In the genomic region with DNA sequence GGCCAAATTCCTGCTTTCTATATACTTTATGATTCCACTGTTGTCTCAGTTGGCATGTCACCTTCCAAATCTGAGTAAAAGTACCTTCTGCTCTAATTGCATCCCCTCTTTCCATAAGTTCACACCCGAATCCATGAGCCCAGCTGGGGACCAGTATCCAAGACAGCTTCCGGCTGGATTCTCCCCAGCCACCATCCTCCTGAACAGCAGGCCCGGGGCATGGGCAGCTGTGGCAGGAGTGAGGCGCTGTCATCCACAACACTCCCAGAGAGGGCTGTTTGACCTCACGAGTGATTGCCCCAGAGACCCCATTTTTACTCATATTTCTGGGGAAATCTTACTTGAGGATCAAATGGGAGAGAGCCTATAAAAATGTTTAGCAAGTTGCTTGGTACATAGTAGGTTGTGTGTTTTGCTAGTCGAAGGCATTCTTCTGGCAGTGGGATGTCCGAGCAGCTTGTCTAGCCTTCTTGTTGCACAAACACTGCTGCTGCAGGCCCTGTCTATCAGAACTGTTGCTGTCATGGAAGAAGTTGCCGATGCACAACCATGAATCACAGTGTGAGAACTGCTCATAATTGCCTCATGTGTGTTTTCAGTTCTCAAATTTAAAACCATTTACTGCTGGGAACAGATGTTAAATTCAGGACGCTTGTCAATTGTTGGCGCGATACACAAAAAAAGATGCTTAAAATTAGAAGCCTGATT, we compare ENCODE assay signal across 27 cellular contexts.
DNase-seq lines count a peak whose midpoint lies in the region; ATAC-seq and TF ChIP-seq lines count a peak whose summit lies in the region.
"Had no signal": no experiment of that assay in that cellular context is flagged by ENCODE, and none has a peak within 500 bp of the region (broad histone marks: within the 10 kb centered on the region; RNA-seq: fewer than 3 reads in every experiment).

No MANE protein-coding gene starts in this region.

- H3K9me3 ChIP-seq in mucosa of descending colon = no peaks in the 10 kb centered on the region

- no peaks in the 10 kb centered on the region for H3K4me1 Mint-ChIP-seq in stimulated activated memory B cell treated with anti-CD40 and anti-IgM and Interleukin-4, amounts not matched to agents 10 μg/mL and 1 μg/mL and 100 μg/mL, for 72 hours

- TF ChIP-seq CTCF in epithelial cell of esophagus (IDR thresholded peaks at IDR 0.05; ENCODE audit: insufficient read depth, low read depth, low read length, missing control alignments) = no peak
- no peak for TF ChIP-seq CTCF in mucosa of descending colon (IDR thresholded peaks at IDR 0.05)

- peaks cover 14% of the 10 kb centered on the region for H3K36me3 Mint-ChIP-seq in stimulated activated memory B cell treated with anti-CD40 and anti-IgM and Interleukin-4, amounts not matched to agents 10 μg/mL and 1 μg/mL and 100 μg/mL, for 72 hours
- H3K36me3 Mint-ChIP-seq: brain; CD8-positive, alpha-beta T cell had no signal

- H3K4me1 ChIP-seq in mucosa of descending colon (ENCODE audit: low read depth) = no peaks in the 10 kb centered on the region

- peak; percentile 62 for ATAC-seq in stimulated activated memory B cell treated with anti-CD40 and anti-IgM and Interleukin-4, amounts not matched to agents 10 μg/mL and 1 μg/mL and 100 μg/mL, for 72 hours
- no peak for ATAC-seq in mucosa of descending colon
- ATAC-seq: activated CD4-positive, CD25-positive, alpha-beta regulatory T cell treated with anti-CD3 and anti-CD28 coated beads, Interleukin-2, amount 50 U/mL, for 24 hours; activated CD8-positive, alpha-beta T cell treated with anti-CD3 and anti-CD28 coated beads for 36 hours; CD8-positive, alpha-beta T cell; left cardiac atrium; right cardiac atrium; T-helper 17 cell had no signal

- H3K4me3 Mint-ChIP-seq in stimulated activated memory B cell treated with anti-CD40 and anti-IgM and Interleukin-4, amounts not matched to agents 10 μg/mL and 1 μg/mL and 100 μg/mL, for 72 hours = no peak overlapping the region
- H3K4me3 Mint-ChIP-seq: activated CD8-positive, alpha-beta T cell treated with anti-CD3 and anti-CD28 coated beads for 36 hours; brain; CD8-positive, alpha-beta T cell; nephron progenitor cell; stimulated activated naive CD8-positive, alpha-beta T cell treated with anti-CD3 and anti-CD28 coated beads, Interleukin-15, Interleukin-2, amounts not matched to agents 100 ng/mL and 50 ng/mL, for 24 hours; T-helper 17 cell had no signal

- peaks cover 29% of the 10 kb centered on the region for H3K27me3 Mint-ChIP-seq in stimulated activated memory B cell treated with anti-CD40 and anti-IgM and Interleukin-4, amounts not matched to agents 10 μg/mL and 1 μg/mL and 100 μg/mL, for 72 hours
- H3K27me3 Mint-ChIP-seq: activated CD8-positive, alpha-beta T cell treated with anti-CD3 and anti-CD28 coated beads for 36 hours; stimulated activated naive CD8-positive, alpha-beta T cell treated with anti-CD3 and anti-CD28 coated beads, Interleukin-15, Interleukin-2, amounts not matched to agents 100 ng/mL and 50 ng/mL, for 24 hours; T-helper 17 cell had no signal

- H3K4me3 ChIP-seq in epithelial cell of esophagus (ENCODE audit: low read length) (no peak overlapping the region), mucosa of descending colon (no peak overlapping the region)

- H3K9me3 Mint-ChIP-seq in stimulated activated memory B cell treated with anti-CD40 and anti-IgM and Interleukin-4, amounts not matched to agents 10 μg/mL and 1 μg/mL and 100 μg/mL, for 72 hours = peaks cover 12% of the 10 kb centered on the region
- H3K9me3 Mint-ChIP-seq: activated CD8-positive, alpha-beta T cell treated with anti-CD3 and anti-CD28 coated beads for 36 hours; activated T-helper 2 cell treated with anti-CD3 and anti-CD28 coated beads, Interferon-gamma antibody, Interleukin-2, Interleukin-4, amounts not matched to agents 10 μg/mL and 5 μg/mL and 100 μg/mL, durations not matched to agents 14 hours and 24 hours and 36 hours; CD8-positive, alpha-beta T cell; stimulated activated naive CD8-positive, alpha-beta T cell treated with anti-CD3 and anti-CD28 coated beads, Interleukin-15, Interleukin-2, amounts not matched to agents 100 ng/mL and 50 ng/mL, for 24 hours had no signal

- intact Hi-C loops in mucosa of descending colon (cut with DNase I, micrococcal nuclease) = no loop called here

- H3K27ac Mint-ChIP-seq in stimulated activated memory B cell treated with anti-CD40 and anti-IgM and Interleukin-4, amounts not matched to agents 10 μg/mL and 1 μg/mL and 100 μg/mL, for 72 hours = no peak overlapping the region
- H3K27ac Mint-ChIP-seq: activated CD8-positive, alpha-beta T cell treated with anti-CD3 and anti-CD28 coated beads for 36 hours; activated T-helper 2 cell treated with anti-CD3 and anti-CD28 coated beads, Interferon-gamma antibody, Interleukin-2, Interleukin-4, amounts not matched to agents 10 μg/mL and 5 μg/mL and 100 μg/mL, durations not matched to agents 14 hours and 24 hours and 36 hours; CD8-positive, alpha-beta T cell; nephron progenitor cell; stimulated activated naive CD8-positive, alpha-beta T cell treated with anti-CD3 and anti-CD28 coated beads, Interleukin-15, Interleukin-2, amounts not matched to agents 100 ng/mL and 50 ng/mL, for 24 hours; T-helper 17 cell had no signal

- DNase-seq in SIG-M5 treated with dmso at 0.1 percent for 504 hours (lab: John Stamatoyannopoulos, UW; ENCODE audit: unreplicated experiment) = peak; percentile 2
- no peak for DNase-seq in SIG-M5 (lab: John Stamatoyannopoulos, UW)
- peak; percentile 74 for DNase-seq in NCI-H1694 treated with DMSO at 0.1 percent for 48 hours (lab: John Stamatoyannopoulos, UW)
- peak; percentile 43 for DNase-seq in epithelial cell of esophagus (ENCODE audit: low read depth)
- DNase-seq in mucosa of descending colon = no peak
- no peak for DNase-seq in NCI-H524 treated with DMSO at 0.1 percent for 48 hours (lab: John Stamatoyannopoulos, UW)
- DNase-seq in activated T-cell treated with anti-CD3 and anti-CD28 coated beads for 4 hours = no peak
- DNase-seq: activated CD8-positive, alpha-beta T cell treated with anti-CD3 and anti-CD28 coated beads for 36 hours; activated naive CD4-positive, alpha-beta T cell treated with anti-CD3 and anti-CD28 coated beads, Interleukin-2, amount 50 U/mL, for 16 hours; AML-193; amniotic stem cell; CD8-positive, alpha-beta T cell; hippocampal formation; Kasumi-1; left cardiac atrium; NCI-H1092; NCI-H187 treated with DMSO at 0.1 percent for 48 hours; NCI-H82; nephron progenitor cell; right cardiac atrium; stimulated activated CD4-positive, alpha-beta T cell treated with anti-CD3 and anti-CD28 coated beads, Interleukin-1b, Interleukin-23, amount 100 ng/mL, for 48 hours; T-helper 17 cell had no signal

- H3K36me3 ChIP-seq in mucosa of descending colon (ENCODE audit: low read depth) = no peaks in the 10 kb centered on the region

Comparison
In these comparisons a context has a peak if more than half of its experiments do, and no peak if none do; other contexts are left out.
1. DNase-seq: peak in SIG-M5 treated with dmso at 0.1 percent for 504 hours (single experiment), NCI-H1694 treated with DMSO at 0.1 percent for 48 hours (single experiment) and epithelial cell of esophagus (single experiment); none in SIG-M5 (single experiment), mucosa of descending colon (0 of 3), NCI-H524 treated with DMSO at 0.1 percent for 48 hours (single experiment) and activated T-cell treated with anti-CD3 and anti-CD28 coated beads for 4 hours (single experiment).